ENCODE assay signal across 1 cellular context in the genomic region with DNA sequence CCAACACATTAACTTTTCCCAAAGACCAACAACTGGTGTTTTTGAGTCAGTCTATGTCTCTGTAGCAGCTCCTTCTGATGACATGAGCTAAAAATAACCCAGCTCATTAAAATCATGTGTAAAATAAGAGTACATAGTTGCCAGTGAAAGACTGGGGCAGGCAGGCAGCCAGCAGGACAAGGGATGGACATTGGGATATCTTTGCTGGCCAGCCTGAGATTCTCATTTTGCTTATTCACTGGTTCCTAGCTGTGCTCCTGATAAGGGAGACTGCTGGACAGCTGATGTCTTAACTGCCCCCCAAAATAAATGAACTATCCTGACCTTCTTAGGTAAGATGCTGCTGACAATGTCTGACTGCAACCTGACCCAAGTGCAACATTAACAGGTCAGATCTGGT.
TF ChIP-seq lines count a peak whose summit lies in the region.

No MANE protein-coding gene starts in this region.

TF ChIP-seq in K562, 482 proteins besides CTCF, POLR2A, EP300 and RAD21 (continued from another document and continues in another):
- TF ChIP-seq, protein P1, sequence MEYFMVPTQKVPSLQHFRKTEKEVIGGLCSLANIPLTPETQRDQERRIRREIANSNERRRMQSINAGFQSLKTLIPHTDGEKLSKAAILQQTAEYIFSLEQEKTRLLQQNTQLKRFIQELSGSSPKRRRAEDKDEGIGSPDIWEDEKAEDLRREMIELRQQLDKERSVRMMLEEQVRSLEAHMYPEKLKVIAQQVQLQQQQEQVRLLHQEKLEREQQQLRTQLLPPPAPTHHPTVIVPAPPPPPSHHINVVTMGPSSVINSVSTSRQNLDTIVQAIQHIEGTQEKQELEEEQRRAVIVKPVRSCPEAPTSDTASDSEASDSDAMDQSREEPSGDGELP (CRISPR knock-in tag; IDR thresholded peaks at IDR 0.05; ENCODE audit: borderline replicate concordance), result no peak; the same call in 1 of the 2 replicates
- TF ChIP-seq ZKSCAN3 (CRISPR knock-in tag; IDR thresholded peaks at IDR 0.05), result no peak
- no peak for TF ChIP-seq ZNF121 (CRISPR knock-in tag; conservative IDR thresholded peaks at IDR 0.05)
- TF ChIP-seq ZFP1 (CRISPR knock-in tag; IDR thresholded peaks at IDR 0.05), result no peak
- TF ChIP-seq ZBED1 (IDR thresholded peaks at IDR 0.05), result no peak
- TF ChIP-seq ZNF274 (IDR thresholded peaks at IDR 0.05; ENCODE audit: borderline replicate concordance, low read depth, low read length), result no peak
- TF ChIP-seq KAT2B (IDR thresholded peaks at IDR 0.05; ENCODE audit: low read depth, low read length), result no peak
- no peak for TF ChIP-seq KAT8 (IDR thresholded peaks at IDR 0.05; ENCODE audit: low read depth)
- no peak for TF ChIP-seq TAF7 (tag; IDR thresholded peaks at IDR 0.05)
- TF ChIP-seq RBM14 (IDR thresholded peaks at IDR 0.05; ENCODE audit: borderline replicate concordance, insufficient read depth, low read depth, low read length), result no peak
- TF ChIP-seq, protein P2, sequence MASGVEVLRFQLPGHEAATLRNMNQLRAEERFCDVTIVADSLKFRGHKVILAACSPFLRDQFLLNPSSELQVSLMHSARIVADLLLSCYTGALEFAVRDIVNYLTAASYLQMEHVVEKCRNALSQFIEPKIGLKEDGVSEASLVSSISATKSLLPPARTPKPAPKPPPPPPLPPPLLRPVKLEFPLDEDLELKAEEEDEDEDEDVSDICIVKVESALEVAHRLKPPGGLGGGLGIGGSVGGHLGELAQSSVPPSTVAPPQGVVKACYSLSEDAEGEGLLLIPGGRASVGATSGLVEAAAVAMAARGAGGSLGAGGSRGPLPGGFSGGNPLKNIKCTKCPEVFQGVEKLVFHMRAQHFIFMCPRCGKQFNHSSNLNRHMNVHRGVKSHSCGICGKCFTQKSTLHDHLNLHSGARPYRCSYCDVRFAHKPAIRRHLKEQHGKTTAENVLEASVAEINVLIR (CRISPR knock-in tag; IDR thresholded peaks at IDR 0.05), result no peak
- TF ChIP-seq, protein P3, sequence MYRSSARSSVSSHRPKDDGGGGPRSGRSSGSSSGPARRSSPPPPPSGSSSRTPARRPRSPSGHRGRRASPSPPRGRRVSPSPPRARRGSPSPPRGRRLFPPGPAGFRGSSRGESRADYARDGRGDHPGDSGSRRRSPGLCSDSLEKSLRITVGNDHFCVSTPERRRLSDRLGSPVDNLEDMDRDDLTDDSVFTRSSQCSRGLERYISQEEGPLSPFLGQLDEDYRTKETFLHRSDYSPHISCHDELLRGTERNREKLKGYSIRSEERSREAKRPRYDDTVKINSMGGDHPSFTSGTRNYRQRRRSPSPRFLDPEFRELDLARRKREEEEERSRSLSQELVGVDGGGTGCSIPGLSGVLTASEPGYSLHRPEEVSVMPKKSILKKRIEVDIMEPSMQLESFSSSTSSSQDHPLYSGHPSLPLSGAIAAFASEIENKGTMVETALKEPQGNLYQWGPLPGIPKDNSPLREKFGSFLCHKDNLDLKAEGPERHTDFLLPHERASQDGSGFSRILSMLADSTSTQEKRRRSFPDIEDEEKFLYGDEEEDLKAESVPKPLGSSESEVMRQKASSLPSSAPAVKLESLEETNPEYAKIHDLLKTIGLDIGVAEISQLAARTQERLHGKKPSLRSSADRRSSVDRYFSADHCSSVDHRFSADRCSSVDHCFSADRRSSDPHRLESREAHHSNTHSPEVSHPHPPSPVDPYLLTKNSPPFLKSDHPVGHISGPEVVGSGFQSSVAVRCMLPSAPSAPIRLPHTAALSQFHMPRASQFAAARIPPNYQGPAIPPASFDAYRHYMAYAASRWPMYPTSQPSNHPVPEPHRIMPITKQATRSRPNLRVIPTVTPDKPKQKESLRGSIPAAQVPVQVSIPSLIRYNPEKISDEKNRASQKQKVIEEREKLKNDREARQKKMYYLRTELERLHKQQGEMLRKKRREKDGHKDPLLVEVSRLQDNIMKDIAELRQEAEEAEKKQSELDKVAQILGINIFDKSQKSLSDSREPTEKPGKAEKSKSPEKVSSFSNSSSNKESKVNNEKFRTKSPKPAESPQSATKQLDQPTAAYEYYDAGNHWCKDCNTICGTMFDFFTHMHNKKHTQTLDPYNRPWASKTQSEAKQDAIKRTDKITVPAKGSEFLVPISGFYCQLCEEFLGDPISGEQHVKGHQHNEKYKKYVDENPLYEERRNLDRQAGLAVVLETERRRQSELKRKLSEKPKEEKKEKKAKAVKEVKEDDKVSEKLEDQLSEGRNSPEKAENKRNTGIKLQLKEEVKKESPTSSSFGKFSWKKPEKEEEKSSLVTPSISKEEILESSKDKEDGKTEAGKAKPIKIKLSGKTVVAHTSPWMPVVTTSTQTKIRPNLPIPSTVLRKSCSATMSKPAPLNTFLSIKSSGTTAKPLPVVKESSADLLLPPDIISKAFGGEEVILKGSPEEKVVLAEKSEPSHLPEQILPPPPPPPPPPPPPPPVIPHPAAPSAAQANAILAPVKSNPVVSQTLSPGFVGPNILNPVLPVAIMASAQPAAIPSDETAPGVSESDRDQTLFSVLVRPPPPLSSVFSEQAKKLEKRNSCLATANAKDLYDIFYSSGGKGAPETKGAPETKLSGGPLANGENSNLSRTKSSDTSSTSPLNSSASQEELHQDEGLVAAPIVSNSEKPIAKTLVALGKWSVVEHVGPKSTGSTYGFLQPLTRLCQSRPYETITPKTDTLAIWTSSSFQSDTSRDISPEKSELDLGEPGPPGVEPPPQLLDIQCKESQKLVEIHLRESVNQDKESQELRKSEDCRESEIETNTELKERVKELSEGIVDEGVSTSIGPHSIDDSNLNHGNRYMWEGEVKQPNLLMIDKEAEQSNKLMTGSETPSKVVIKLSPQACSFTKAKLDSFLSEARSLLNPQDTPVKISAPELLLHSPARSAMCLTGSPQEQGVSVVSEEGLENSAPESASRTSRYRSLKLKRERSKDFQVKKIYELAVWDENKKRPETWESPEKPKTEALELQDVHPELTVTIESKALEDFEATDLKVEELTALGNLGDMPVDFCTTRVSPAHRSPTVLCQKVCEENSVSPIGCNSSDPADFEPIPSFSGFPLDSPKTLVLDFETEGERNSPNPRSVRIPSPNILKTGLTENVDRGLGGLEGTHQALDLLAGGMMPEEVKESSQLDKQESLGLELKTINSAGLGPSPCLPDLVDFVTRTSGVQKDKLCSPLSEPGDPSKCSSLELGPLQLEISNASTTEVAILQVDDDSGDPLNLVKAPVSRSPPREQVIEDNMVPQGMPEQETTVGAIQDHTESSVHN (IDR thresholded peaks at IDR 0.05; ENCODE audit: borderline replicate concordance in 1 of 2, low read depth in 1 of 2), result no peak
- TF ChIP-seq TGIF2 (CRISPR knock-in tag; IDR thresholded peaks at IDR 0.05), result no peak
- TF ChIP-seq SMC3 (conservative IDR thresholded peaks at IDR 0.05; ENCODE audit: insufficient read depth, low read depth, low read length), result no peak
- TF ChIP-seq ZEB2 (IDR thresholded peaks at IDR 0.05), result peak; percentile 50; the same call in 1 of the 2 replicates
- peak; percentile 67; the same call in 1 of the 2 replicates for TF ChIP-seq STAT5A (IDR thresholded peaks at IDR 0.05; ENCODE audit: borderline replicate concordance, low read length)
- no peak for TF ChIP-seq RFX5 (IDR thresholded peaks at IDR 0.05; ENCODE audit: low read depth, low read length)
- no peak for TF ChIP-seq TOE1 (IDR thresholded peaks at IDR 0.05; ENCODE audit: borderline replicate concordance)
- TF ChIP-seq TOE1 (CRISPR knock-in tag; IDR thresholded peaks at IDR 0.05; ENCODE audit: borderline replicate concordance, low read depth), result no peak
- TF ChIP-seq HDGF (IDR thresholded peaks at IDR 0.05), result no peak
- no peak for TF ChIP-seq RFX1 (IDR thresholded peaks at IDR 0.05)
- TF ChIP-seq TBL1XR1 (IDR thresholded peaks at IDR 0.05; ENCODE audit: low read length in 2 of 2), result peak in 1 of 2 experiments; percentile 41; a peak in 1 of 4 replicates
- no peak for TF ChIP-seq CCAR2 (IDR thresholded peaks at IDR 0.05; ENCODE audit: low read depth, low read length)
- TF ChIP-seq MEF2D (tag; conservative IDR thresholded peaks at IDR 0.05; ENCODE audit: low read depth), result peak; percentile 92
- TF ChIP-seq KDM2B (CRISPR knock-in tag; IDR thresholded peaks at IDR 0.05), result no peak
- TF ChIP-seq CC2D1A (IDR thresholded peaks at IDR 0.05), result no peak
- TF ChIP-seq ZNF143 (CRISPR knock-in tag; IDR thresholded peaks at IDR 0.05), result no peak
- no peak for TF ChIP-seq ZNF263 (CRISPR knock-in tag; IDR thresholded peaks at IDR 0.05; ENCODE audit: borderline replicate concordance)
- TF ChIP-seq SIN3A (IDR thresholded peaks at IDR 0.05; ENCODE audit: borderline replicate concordance in 2 of 2, control insufficient read depth in 1 of 2, low read depth in 2 of 2, low read length in 2 of 2), result no peak
- TF ChIP-seq ZNF3 (CRISPR knock-in tag; IDR thresholded peaks at IDR 0.05), result no peak
- TF ChIP-seq NCOA4 (IDR thresholded peaks at IDR 0.05; ENCODE audit: partially characterized antibody), result no peak
- TF ChIP-seq, protein P4, sequence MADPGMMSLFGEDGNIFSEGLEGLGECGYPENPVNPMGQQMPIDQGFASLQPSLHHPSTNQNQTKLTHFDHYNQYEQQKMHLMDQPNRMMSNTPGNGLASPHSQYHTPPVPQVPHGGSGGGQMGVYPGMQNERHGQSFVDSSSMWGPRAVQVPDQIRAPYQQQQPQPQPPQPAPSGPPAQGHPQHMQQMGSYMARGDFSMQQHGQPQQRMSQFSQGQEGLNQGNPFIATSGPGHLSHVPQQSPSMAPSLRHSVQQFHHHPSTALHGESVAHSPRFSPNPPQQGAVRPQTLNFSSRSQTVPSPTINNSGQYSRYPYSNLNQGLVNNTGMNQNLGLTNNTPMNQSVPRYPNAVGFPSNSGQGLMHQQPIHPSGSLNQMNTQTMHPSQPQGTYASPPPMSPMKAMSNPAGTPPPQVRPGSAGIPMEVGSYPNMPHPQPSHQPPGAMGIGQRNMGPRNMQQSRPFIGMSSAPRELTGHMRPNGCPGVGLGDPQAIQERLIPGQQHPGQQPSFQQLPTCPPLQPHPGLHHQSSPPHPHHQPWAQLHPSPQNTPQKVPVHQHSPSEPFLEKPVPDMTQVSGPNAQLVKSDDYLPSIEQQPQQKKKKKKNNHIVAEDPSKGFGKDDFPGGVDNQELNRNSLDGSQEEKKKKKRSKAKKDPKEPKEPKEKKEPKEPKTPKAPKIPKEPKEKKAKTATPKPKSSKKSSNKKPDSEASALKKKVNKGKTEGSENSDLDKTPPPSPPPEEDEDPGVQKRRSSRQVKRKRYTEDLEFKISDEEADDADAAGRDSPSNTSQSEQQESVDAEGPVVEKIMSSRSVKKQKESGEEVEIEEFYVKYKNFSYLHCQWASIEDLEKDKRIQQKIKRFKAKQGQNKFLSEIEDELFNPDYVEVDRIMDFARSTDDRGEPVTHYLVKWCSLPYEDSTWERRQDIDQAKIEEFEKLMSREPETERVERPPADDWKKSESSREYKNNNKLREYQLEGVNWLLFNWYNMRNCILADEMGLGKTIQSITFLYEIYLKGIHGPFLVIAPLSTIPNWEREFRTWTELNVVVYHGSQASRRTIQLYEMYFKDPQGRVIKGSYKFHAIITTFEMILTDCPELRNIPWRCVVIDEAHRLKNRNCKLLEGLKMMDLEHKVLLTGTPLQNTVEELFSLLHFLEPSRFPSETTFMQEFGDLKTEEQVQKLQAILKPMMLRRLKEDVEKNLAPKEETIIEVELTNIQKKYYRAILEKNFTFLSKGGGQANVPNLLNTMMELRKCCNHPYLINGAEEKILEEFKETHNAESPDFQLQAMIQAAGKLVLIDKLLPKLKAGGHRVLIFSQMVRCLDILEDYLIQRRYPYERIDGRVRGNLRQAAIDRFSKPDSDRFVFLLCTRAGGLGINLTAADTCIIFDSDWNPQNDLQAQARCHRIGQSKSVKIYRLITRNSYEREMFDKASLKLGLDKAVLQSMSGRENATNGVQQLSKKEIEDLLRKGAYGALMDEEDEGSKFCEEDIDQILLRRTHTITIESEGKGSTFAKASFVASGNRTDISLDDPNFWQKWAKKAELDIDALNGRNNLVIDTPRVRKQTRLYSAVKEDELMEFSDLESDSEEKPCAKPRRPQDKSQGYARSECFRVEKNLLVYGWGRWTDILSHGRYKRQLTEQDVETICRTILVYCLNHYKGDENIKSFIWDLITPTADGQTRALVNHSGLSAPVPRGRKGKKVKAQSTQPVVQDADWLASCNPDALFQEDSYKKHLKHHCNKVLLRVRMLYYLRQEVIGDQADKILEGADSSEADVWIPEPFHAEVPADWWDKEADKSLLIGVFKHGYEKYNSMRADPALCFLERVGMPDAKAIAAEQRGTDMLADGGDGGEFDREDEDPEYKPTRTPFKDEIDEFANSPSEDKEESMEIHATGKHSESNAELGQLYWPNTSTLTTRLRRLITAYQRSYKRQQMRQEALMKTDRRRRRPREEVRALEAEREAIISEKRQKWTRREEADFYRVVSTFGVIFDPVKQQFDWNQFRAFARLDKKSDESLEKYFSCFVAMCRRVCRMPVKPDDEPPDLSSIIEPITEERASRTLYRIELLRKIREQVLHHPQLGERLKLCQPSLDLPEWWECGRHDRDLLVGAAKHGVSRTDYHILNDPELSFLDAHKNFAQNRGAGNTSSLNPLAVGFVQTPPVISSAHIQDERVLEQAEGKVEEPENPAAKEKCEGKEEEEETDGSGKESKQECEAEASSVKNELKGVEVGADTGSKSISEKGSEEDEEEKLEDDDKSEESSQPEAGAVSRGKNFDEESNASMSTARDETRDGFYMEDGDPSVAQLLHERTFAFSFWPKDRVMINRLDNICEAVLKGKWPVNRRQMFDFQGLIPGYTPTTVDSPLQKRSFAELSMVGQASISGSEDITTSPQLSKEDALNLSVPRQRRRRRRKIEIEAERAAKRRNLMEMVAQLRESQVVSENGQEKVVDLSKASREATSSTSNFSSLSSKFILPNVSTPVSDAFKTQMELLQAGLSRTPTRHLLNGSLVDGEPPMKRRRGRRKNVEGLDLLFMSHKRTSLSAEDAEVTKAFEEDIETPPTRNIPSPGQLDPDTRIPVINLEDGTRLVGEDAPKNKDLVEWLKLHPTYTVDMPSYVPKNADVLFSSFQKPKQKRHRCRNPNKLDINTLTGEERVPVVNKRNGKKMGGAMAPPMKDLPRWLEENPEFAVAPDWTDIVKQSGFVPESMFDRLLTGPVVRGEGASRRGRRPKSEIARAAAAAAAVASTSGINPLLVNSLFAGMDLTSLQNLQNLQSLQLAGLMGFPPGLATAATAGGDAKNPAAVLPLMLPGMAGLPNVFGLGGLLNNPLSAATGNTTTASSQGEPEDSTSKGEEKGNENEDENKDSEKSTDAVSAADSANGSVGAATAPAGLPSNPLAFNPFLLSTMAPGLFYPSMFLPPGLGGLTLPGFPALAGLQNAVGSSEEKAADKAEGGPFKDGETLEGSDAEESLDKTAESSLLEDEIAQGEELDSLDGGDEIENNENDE (IDR thresholded peaks at IDR 0.05; ENCODE audit: low read depth, low read length), result no peak
- TF ChIP-seq POLR2H (tag; IDR thresholded peaks at IDR 0.05; ENCODE audit: low read depth), result no peak
- TF ChIP-seq, protein P5, sequence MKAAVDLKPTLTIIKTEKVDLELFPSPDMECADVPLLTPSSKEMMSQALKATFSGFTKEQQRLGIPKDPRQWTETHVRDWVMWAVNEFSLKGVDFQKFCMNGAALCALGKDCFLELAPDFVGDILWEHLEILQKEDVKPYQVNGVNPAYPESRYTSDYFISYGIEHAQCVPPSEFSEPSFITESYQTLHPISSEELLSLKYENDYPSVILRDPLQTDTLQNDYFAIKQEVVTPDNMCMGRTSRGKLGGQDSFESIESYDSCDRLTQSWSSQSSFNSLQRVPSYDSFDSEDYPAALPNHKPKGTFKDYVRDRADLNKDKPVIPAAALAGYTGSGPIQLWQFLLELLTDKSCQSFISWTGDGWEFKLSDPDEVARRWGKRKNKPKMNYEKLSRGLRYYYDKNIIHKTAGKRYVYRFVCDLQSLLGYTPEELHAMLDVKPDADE (conservative IDR thresholded peaks at IDR 0.05; ENCODE audit: control insufficient read depth, low read depth, low read length), result no peak
- TF ChIP-seq MCM2 (IDR thresholded peaks at IDR 0.05; ENCODE audit: low read depth), result no peak
- TF ChIP-seq DPF2 (IDR thresholded peaks at IDR 0.05), result peak; percentile 84
- TF ChIP-seq NRF1 (conservative IDR thresholded peaks at IDR 0.05 in 1 of 2, IDR thresholded peaks at IDR 0.05 in 1 of 2), result no peak
- peak; percentile 57; the same call in 1 of the 2 replicates for TF ChIP-seq MEF2A (IDR thresholded peaks at IDR 0.05; ENCODE audit: control insufficient read depth, low read depth, low read length)
